In genomic region chr9:11088826-11089374, GRCh38 we compare ENCODE assay signal across 21 cellular contexts.
DNase-seq lines count a peak whose midpoint lies in the region; ATAC-seq, FAIRE-seq and TF ChIP-seq lines count a peak whose summit lies in the region.
"Had no signal": no experiment of that assay in that cellular context is flagged by ENCODE, and none has a peak within 500 bp of the region (broad histone marks: within the 10 kb centered on the region; RNA-seq: fewer than 3 reads in every experiment).

No MANE protein-coding gene starts in this region.

- no peaks in the 10 kb centered on the region for H4K20me1 ChIP-seq in astrocyte (ENCODE audit: insufficient read depth, low read length)
- H4K20me1 ChIP-seq: BLaER1 had no signal

- H3K9me3 Mint-ChIP-seq in astrocyte (ENCODE audit: unreplicated experiment): no peaks in the 10 kb centered on the region

- no peak for ATAC-seq in HG03565 (IDR thresholded peaks at IDR 0.05; ENCODE audit: unreplicated experiment)
- ATAC-seq: HCT116 had no signal

- H3K79me2 ChIP-seq in astrocyte (ENCODE audit: insufficient read depth, low read length): no peaks in the 10 kb centered on the region

- peak overlapping the region; percentile 96 for H3K27ac Mint-ChIP-seq in astrocyte (ENCODE audit: unreplicated experiment)
- H3K27ac Mint-ChIP-seq: CD14-positive monocyte; CD4-positive, alpha-beta memory T cell; HFFc6 had no signal

- no peak for TF ChIP-seq CTCF in astrocyte (IDR thresholded peaks at IDR 0.05; ENCODE audit: insufficient read depth, low read depth, low read length)
- no peak for TF ChIP-seq CTCF in choroid plexus epithelial cell (conservative IDR thresholded peaks at IDR 0.05; ENCODE audit: low read depth, low read length)

- H3K9me3 ChIP-seq in astrocyte (ENCODE audit: insufficient read depth, low read depth, low read length): no peaks in the 10 kb centered on the region
- no peaks in the 10 kb centered on the region for H3K9me3 ChIP-seq in mesodermal cell (ENCODE audit: control insufficient read depth, low read length)
- H3K9me3 ChIP-seq: BLaER1 had no signal

- WGBS in mesodermal cell (ENCODE audit: insufficient coverage in 2 of 2), 2 experiments: 60% methylated on average over 1 of the region's 1 CpG; no CpG with 5 or more reads in 1 of the 2 experiments

- H3K4me3 Mint-ChIP-seq in astrocyte (ENCODE audit: unreplicated experiment): no peak overlapping the region
- H3K4me3 Mint-ChIP-seq: CD14-positive monocyte; CD4-positive, alpha-beta memory T cell; HFFc6 had no signal

- no peak overlapping the region for H2AFZ ChIP-seq in astrocyte (ENCODE audit: low read depth, low read length)

- H3K4me3 ChIP-seq in astrocyte (ENCODE audit: insufficient read depth, low read depth, low read length) (no peak overlapping the region), choroid plexus epithelial cell (ENCODE audit: low read depth, low read length) (no peak overlapping the region), mesodermal cell (ENCODE audit: extremely low read depth, insufficient read depth, low read length, poor library complexity, severe bottlenecking) (no peak overlapping the region)
- H3K4me3 ChIP-seq: BLaER1 had no signal

- no peaks in the 10 kb centered on the region for H3K27me3 ChIP-seq in astrocyte (ENCODE audit: insufficient read depth, low read length)
- H3K27me3 ChIP-seq: BLaER1 had no signal

- H3K36me3 ChIP-seq in astrocyte (ENCODE audit: insufficient read depth, low read length) (no peaks in the 10 kb centered on the region), mesodermal cell (ENCODE audit: control insufficient read depth, insufficient read depth, low read length) (no peaks in the 10 kb centered on the region)
- H3K36me3 ChIP-seq: BLaER1 had no signal

- no peak overlapping the region for H3K27ac ChIP-seq in astrocyte (ENCODE audit: low read depth, low read length)
- H3K27ac ChIP-seq in mesodermal cell (ENCODE audit: low read depth, low read length, severe bottlenecking): peak overlapping the region; percentile 25
- H3K27ac ChIP-seq: BLaER1 had no signal

- FAIRE-seq in astrocyte (lab: Jason Lieb, UNC): no peak
- FAIRE-seq: GM12892, GM18507, HTR-8/SVneo had no signal

- no peak overlapping the region for H3K4me2 ChIP-seq in astrocyte (ENCODE audit: low read length)
- H3K4me2 ChIP-seq: BLaER1 had no signal

- DNase-seq in astrocyte (ENCODE audit: low read depth): peak; percentile 12
- peak; percentile 62 for DNase-seq in choroid plexus epithelial cell (ENCODE audit: low read depth)
- no peak for DNase-seq in amygdala (lab: John Stamatoyannopoulos, UW)
- DNase-seq in activated CD4-positive, CD25-positive, alpha-beta regulatory T cell (lab: John Stamatoyannopoulos, UW): no peak
- DNase-seq in KG1 (lab: John Stamatoyannopoulos, UW): no peak
- DNase-seq: 8988T; CD4-positive, alpha-beta memory T cell; DMS153; DMS79; GDM1; GOT3; H7; HFFc6 had no signal

- H3K4me1 ChIP-seq in astrocyte (ENCODE audit: insufficient read depth, low read length): peaks cover 8% of the 10 kb centered on the region
- peaks cover 10% of the 10 kb centered on the region for H3K4me1 ChIP-seq in mesodermal cell (ENCODE audit: control insufficient read depth, insufficient read depth, low read length, poor library complexity, severe bottlenecking)
- H3K4me1 ChIP-seq: BLaER1 had no signal

- H3K4me1 Mint-ChIP-seq in astrocyte (ENCODE audit: low read depth, unreplicated experiment): peaks cover 30% of the 10 kb centered on the region
- H3K4me1 Mint-ChIP-seq: CD14-positive monocyte; CD4-positive, alpha-beta memory T cell had no signal

- H3K27me3 Mint-ChIP-seq in astrocyte (ENCODE audit: low read depth, unreplicated experiment): no peaks in the 10 kb centered on the region
- H3K27me3 Mint-ChIP-seq: CD4-positive, alpha-beta memory T cell had no signal

- H3K36me3 Mint-ChIP-seq in astrocyte (ENCODE audit: low read depth, unreplicated experiment): no peaks in the 10 kb centered on the region
- H3K36me3 Mint-ChIP-seq: CD14-positive monocyte; CD4-positive, alpha-beta memory T cell had no signal

- H3K9ac ChIP-seq in astrocyte (ENCODE audit: low read length): no peak overlapping the region
- H3K9ac ChIP-seq: BLaER1 had no signal

Comparison
In these comparisons a context has a peak if more than half of its experiments do, and no peak if none do; other contexts are left out.
1. DNase-seq: peak in astrocyte (single experiment) and choroid plexus epithelial cell (single experiment); none in amygdala (0 of 56), activated CD4-positive, CD25-positive, alpha-beta regulatory T cell (0 of 4) and KG1 (single experiment).